ENCODE assay signal across 1 cellular context in genomic region chr13:59320021-59320420, GRCh38.
TF ChIP-seq lines count a peak whose summit lies in the region.

No MANE protein-coding gene starts in this region.

TF ChIP-seq in endothelial cell of umbilical vein, 7 proteins besides CTCF, POLR2A, EP300 and RAD21 (continued from another document):
- TF ChIP-seq MAX (IDR thresholded peaks at IDR 0.05; ENCODE audit: insufficient read depth, insufficient read length) (no peak), GATA2 (IDR thresholded peaks at IDR 0.05; ENCODE audit: insufficient read depth, insufficient read length, low read depth, low read length) (peak; percentile 55), EZH2 (IDR thresholded peaks at IDR 0.05; ENCODE audit: borderline replicate concordance, low read depth, low read length, severe bottlenecking) (no peak)
